ENCODE assay signal across 37 cellular contexts in the genomic region with DNA sequence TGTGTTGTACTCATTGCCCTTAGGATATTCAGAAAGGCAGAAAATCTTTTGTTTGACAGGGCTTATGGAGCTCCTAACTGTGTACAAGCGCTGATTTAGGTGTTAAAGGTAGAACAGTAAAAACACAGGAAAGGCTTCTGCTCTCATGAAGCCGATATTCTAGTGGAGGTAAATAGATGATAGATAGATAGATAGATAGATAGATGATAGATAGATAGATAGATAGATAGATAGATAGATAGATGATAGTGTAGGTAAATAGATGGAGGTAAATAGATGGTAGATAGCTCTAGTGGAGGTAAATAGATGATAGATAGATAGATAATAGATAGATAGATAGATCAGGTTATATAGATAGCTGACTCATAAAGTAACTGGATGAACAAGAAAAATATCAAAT. TPM values are rescaled to one million over a fixed set of nuclear protein-coding genes. Genes with fewer than 3 reads are reported as not detected.
"Had no signal": no experiment of that assay in that cellular context is flagged by ENCODE, and none has a peak within 500 bp of the region (broad histone marks: within the 10 kb centered on the region; RNA-seq: fewer than 3 reads in every experiment).

No MANE protein-coding gene starts in this region.

- H3K27ac ChIP-seq: KMS-11 had no signal

- H3K9ac ChIP-seq: KMS-11 had no signal

- DNase-seq: Karpas-422, Kasumi-1, MG63, MM.1S, NCI-H1048, NCI-H1092, NCI-H1092 treated with DMSO at 0.1 percent for 48 hours, NCI-H1105, NCI-H1105 treated with DMSO at 0.1 percent for 48 hours, NCI-H1417, NCI-H1417 treated with DMSO at 0.1 percent for 48 hours, NCI-H1436, NCI-H146, NCI-H1694, NCI-H1694 treated with DMSO at 0.1 percent for 48 hours, NCI-H187, NCI-H187 treated with DMSO at 0.1 percent for 48 hours, NCI-H1930, NCI-H2029, NCI-H2029 treated with DMSO at 0.1 percent for 48 hours, NCI-H2081, NCI-H2081 treated with DMSO at 0.1 percent for 48 hours, NCI-H2107, NCI-H2171, NCI-H2171 treated with DMSO at 0.1 percent for 48 hours, NCI-H2227 treated with DMSO at 0.1 percent for 48 hours, NCI-H226, NCI-H345, NCI-H446, NCI-H446 treated with DMSO at 0.1 percent for 48 hours, NCI-H510A, NCI-H510A treated with DMSO at 0.1 percent for 48 hours had no signal

- H3K4me3 ChIP-seq: MG63 had no signal

- H3K9me3 ChIP-seq: MG63 had no signal

- H3K36me3 ChIP-seq: MG63 had no signal

RNA-seq across cellular contexts. Expression of a gene that starts 39.4 kb away (rescaled TPM):
- total RNA-seq: LHCN-M2, M059J, MCF 10A, NCI-H460 had no signal
